1 cellular context compared by ENCODE assay signal in the genomic region with DNA sequence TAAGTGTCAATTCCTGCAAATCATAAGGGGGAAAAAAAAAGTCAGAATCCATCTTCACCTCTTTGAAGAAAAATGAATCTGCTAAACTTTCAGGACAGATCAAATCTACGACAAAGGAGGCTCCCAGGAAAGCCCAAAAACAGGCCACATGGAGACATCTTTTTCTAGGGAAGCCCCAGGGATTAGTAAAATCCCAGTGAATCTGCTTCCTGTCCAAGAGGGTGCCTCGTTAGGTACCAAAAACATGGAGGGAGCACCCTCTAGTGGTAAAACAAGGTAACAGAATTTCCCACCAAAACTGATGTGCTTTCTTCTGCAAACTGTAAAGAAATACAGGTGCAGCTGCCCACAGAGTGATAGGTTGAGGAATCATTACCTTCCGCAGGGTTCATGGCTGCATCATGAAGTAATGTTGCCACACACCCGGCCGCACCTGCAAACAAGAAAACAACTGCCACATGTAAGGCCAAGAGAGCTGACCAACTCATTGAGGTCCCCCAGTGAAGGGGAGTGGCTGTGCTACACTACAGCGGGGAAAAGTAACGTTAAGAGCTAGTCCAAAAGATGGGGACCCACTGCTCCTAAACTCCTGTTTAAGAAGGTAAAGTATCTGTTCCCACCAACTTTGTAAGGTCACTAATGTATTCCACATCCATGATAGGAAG.
TF ChIP-seq lines count a peak whose summit lies in the region.

No MANE protein-coding gene starts in this region.

TF ChIP-seq in GM23338, 12 proteins besides CTCF, POLR2A, EP300 and RAD21 (continued from another document):
- TF ChIP-seq, protein P1, sequence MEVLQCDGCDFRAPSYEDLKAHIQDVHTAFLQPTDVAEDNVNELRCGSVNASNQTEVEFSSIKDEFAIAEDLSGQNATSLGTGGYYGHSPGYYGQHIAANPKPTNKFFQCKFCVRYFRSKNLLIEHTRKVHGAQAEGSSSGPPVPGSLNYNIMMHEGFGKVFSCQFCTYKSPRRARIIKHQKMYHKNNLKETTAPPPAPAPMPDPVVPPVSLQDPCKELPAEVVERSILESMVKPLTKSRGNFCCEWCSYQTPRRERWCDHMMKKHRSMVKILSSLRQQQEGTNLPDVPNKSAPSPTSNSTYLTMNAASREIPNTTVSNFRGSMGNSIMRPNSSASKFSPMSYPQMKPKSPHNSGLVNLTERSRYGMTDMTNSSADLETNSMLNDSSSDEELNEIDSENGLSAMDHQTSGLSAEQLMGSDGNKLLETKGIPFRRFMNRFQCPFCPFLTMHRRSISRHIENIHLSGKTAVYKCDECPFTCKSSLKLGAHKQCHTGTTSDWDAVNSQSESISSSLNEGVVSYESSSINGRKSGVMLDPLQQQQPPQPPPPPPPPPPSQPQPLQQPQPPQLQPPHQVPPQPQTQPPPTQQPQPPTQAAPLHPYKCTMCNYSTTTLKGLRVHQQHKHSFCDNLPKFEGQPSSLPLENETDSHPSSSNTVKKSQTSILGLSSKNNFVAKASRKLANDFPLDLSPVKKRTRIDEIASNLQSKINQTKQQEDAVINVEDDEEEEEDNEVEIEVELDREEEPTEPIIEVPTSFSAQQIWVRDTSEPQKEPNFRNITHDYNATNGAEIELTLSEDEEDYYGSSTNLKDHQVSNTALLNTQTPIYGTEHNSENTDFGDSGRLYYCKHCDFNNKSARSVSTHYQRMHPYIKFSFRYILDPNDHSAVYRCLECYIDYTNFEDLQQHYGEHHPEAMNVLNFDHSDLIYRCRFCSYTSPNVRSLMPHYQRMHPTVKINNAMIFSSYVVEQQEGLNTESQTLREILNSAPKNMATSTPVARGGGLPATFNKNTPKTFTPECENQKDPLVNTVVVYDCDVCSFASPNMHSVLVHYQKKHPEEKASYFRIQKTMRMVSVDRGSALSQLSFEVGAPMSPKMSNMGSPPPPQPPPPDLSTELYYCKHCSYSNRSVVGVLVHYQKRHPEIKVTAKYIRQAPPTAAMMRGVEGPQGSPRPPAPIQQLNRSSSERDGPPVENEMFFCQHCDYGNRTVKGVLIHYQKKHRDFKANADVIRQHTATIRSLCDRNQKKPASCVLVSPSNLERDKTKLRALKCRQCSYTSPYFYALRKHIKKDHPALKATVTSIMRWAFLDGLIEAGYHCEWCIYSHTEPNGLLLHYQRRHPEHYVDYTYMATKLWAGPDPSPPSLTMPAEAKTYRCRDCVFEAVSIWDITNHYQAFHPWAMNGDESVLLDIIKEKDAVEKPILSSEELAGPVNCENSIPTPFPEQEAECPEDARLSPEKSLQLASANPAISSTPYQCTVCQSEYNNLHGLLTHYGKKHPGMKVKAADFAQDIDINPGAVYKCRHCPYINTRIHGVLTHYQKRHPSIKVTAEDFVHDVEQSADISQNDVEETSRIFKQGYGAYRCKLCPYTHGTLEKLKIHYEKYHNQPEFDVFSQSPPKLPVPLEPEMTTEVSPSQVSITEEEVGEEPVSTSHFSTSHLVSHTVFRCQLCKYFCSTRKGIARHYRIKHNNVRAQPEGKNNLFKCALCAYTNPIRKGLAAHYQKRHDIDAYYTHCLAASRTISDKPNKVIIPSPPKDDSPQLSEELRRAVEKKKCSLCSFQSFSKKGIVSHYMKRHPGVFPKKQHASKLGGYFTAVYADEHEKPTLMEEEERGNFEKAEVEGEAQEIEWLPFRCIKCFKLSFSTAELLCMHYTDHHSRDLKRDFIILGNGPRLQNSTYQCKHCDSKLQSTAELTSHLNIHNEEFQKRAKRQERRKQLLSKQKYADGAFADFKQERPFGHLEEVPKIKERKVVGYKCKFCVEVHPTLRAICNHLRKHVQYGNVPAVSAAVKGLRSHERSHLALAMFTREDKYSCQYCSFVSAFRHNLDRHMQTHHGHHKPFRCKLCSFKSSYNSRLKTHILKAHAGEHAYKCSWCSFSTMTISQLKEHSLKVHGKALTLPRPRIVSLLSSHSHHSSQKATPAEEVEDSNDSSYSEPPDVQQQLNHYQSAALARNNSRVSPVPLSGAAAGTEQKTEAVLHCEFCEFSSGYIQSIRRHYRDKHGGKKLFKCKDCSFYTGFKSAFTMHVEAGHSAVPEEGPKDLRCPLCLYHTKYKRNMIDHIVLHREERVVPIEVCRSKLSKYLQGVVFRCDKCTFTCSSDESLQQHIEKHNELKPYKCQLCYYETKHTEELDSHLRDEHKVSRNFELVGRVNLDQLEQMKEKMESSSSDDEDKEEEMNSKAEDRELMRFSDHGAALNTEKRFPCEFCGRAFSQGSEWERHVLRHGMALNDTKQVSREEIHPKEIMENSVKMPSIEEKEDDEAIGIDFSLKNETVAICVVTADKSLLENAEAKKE (CRISPR knock-in tag; IDR thresholded peaks at IDR 0.05): no peak
- TF ChIP-seq ZNF331 (CRISPR knock-in tag; IDR thresholded peaks at IDR 0.05; ENCODE audit: low read depth): no peak
- TF ChIP-seq NANOG (IDR thresholded peaks at IDR 0.05; ENCODE audit: borderline replicate concordance): no peak
- no peak for TF ChIP-seq STAT1 (IDR thresholded peaks at IDR 0.05; ENCODE audit: unreplicated experiment)
- no peak for TF ChIP-seq ZNF114 (CRISPR knock-in tag; IDR thresholded peaks at IDR 0.05)
- TF ChIP-seq ETS1 (IDR thresholded peaks at IDR 0.05): no peak
- no peak for TF ChIP-seq JUNB (IDR thresholded peaks at IDR 0.05; ENCODE audit: unreplicated experiment)
